In the genomic region with DNA sequence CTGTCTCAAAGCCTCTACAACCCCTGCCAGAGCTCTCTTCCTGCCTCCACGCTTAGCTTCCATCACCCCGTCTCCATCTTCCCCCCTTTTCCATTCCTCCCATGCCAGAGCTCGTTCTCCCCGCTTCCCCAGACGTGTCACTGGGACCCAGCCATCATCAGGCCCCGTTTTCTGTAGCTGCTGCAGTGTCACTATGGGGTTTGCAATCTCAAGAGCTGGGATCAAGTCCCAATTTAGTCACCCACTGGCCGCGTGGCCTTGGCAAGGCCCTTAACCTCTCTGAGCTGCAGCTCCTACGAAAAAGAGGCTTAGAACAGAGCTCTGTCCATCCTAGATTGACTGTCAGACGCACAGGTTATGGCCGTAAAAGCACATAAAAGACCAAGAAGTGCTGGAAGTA, we compare ENCODE assay signal across 12 cellular contexts. TPM values are rescaled to one million over a fixed set of nuclear protein-coding genes. Genes with fewer than 3 reads are reported as not detected.
DNase-seq lines count a peak whose midpoint lies in the region; ATAC-seq and TF ChIP-seq lines count a peak whose summit lies in the region.
"Had no signal": no experiment of that assay in that cellular context is flagged by ENCODE, and none has a peak within 500 bp of the region (broad histone marks: within the 10 kb centered on the region; RNA-seq: fewer than 3 reads in every experiment).

No MANE protein-coding gene starts in this region.

- no peaks in the 10 kb centered on the region for H3K79me1 ChIP-seq in mesenchymal stem cell (replicated peaks; ENCODE audit: low read length, poor library complexity, severe bottlenecking)

- H3K4me3 ChIP-seq in mesenchymal stem cell (ENCODE audit: insufficient read depth in 1 of 2, low read depth in 1 of 2, low read length in 2 of 2): peak overlapping the region in 1 of 2 experiments; percentile 86
- H3K4me3 ChIP-seq: lung had no signal

- no peak overlapping the region for H2BK120ac ChIP-seq in mesenchymal stem cell (ENCODE audit: low read depth, low read length)

- H3K4me2 ChIP-seq in mesenchymal stem cell (ENCODE audit: low read length, poor library complexity, severe bottlenecking): no peak overlapping the region

- H3K27me3 Mint-ChIP-seq in activated naive CD4-positive, alpha-beta T cell treated with anti-CD3 and anti-CD28 coated beads for 36 hours (ENCODE audit: low read depth): no peaks in the 10 kb centered on the region
- peaks cover 16% of the 10 kb centered on the region for H3K27me3 Mint-ChIP-seq in activated naive CD8-positive, alpha-beta T cell treated with anti-CD3 and anti-CD28 coated beads, Interleukin-2, amount 50 U/mL, for 24 hours
- H3K27me3 Mint-ChIP-seq in type B pancreatic cell: peaks cover 52% of the 10 kb centered on the region

- peaks cover 9% of the 10 kb centered on the region for H3K4me1 Mint-ChIP-seq in activated naive CD4-positive, alpha-beta T cell treated with anti-CD3 and anti-CD28 coated beads for 36 hours (ENCODE audit: low read depth)
- H3K4me1 Mint-ChIP-seq in activated naive CD8-positive, alpha-beta T cell treated with anti-CD3 and anti-CD28 coated beads, Interleukin-2, amount 50 U/mL, for 24 hours: peaks cover 6% of the 10 kb centered on the region
- H3K4me1 Mint-ChIP-seq in type B pancreatic cell (ENCODE audit: unreplicated experiment): peaks cover 20% of the 10 kb centered on the region

- DNase-seq in activated naive CD4-positive, alpha-beta T cell treated with anti-CD3 and anti-CD28 coated beads for 36 hours: no peak
- no peak for DNase-seq in activated naive CD4-positive, alpha-beta T cell treated with anti-CD3 and anti-CD28 coated beads, Interleukin-2, amount 50 U/mL, for 16 hours
- no peak for DNase-seq in activated naive CD8-positive, alpha-beta T cell treated with anti-CD3 and anti-CD28 coated beads, Interleukin-2, amount 50 U/mL, for 24 hours
- DNase-seq in mesenchymal stem cell (no peak), type B pancreatic cell (ENCODE audit: extremely low spot score, unreplicated experiment) (no peak), HEK293T (ENCODE audit: extremely low spot score) (no peak)
- DNase-seq: AML-193 had no signal

- 94% methylated on average over 11 of the region's 11 CpGs for WGBS in mesenchymal stem cell

- H3K9ac ChIP-seq in mesenchymal stem cell (ENCODE audit: low read length): peak overlapping the region; percentile 86

- H3K9me3 Mint-ChIP-seq in activated naive CD4-positive, alpha-beta T cell treated with anti-CD3 and anti-CD28 coated beads for 36 hours: no peaks in the 10 kb centered on the region
- H3K9me3 Mint-ChIP-seq in activated naive CD8-positive, alpha-beta T cell treated with anti-CD3 and anti-CD28 coated beads, Interleukin-2, amount 50 U/mL, for 24 hours: no peaks in the 10 kb centered on the region
- H3K9me3 Mint-ChIP-seq in type B pancreatic cell: no peaks in the 10 kb centered on the region

- no peak for TF ChIP-seq CTCF in type B pancreatic cell (conservative IDR thresholded peaks at IDR 0.05)

- H3K14ac ChIP-seq in mesenchymal stem cell (ENCODE audit: low read length in 2 of 2): no peak overlapping the region

- no peaks in the 10 kb centered on the region for H3K9me3 ChIP-seq in mesenchymal stem cell (ENCODE audit: control insufficient read depth, low read length)

- H3K23ac ChIP-seq in mesenchymal stem cell (ENCODE audit: low read length in 2 of 2): no peak overlapping the region

- H3K27me3 ChIP-seq in mesenchymal stem cell (ENCODE audit: control insufficient read depth in 1 of 2, insufficient read depth in 1 of 2, low read length in 2 of 2): peaks cover 3 to 59% of the 10 kb centered on the region in 2 experiments

- intact Hi-C loops in activated naive CD4-positive, alpha-beta T cell treated with anti-CD3 and anti-CD28 coated beads for 36 hours (cut with micrococcal nuclease): no loop called here

- no peak overlapping the region for H2BK5ac ChIP-seq in mesenchymal stem cell (ENCODE audit: low read depth, low read length, poor library complexity, severe bottlenecking)

- POLR2A ChIA-PET in HEK293T (lab: Yijun Ruan, JAX): no interaction called here

- peaks cover 6% of the 10 kb centered on the region for H3K4me1 ChIP-seq in mesenchymal stem cell (ENCODE audit: control insufficient read depth, insufficient read depth, low read depth, low read length)

- H2BK15ac ChIP-seq in mesenchymal stem cell (ENCODE audit: low read depth, poor library complexity, severe bottlenecking): no peak overlapping the region

- no peak overlapping the region for H3K18ac ChIP-seq in mesenchymal stem cell (ENCODE audit: low read depth in 1 of 2, low read length in 2 of 2)

- H3K36me3 ChIP-seq in mesenchymal stem cell (ENCODE audit: control insufficient read depth in 1 of 2, insufficient read depth in 2 of 2, low read depth in 1 of 2, low read length in 2 of 2): peaks cover 0 to under 1% of the 10 kb centered on the region in 2 experiments

- peak overlapping the region; percentile 25 for H3K4me3 Mint-ChIP-seq in activated naive CD4-positive, alpha-beta T cell treated with anti-CD3 and anti-CD28 coated beads for 36 hours
- peak overlapping the region; percentile 58 for H3K4me3 Mint-ChIP-seq in activated naive CD8-positive, alpha-beta T cell treated with anti-CD3 and anti-CD28 coated beads, Interleukin-2, amount 50 U/mL, for 24 hours
- H3K4me3 Mint-ChIP-seq in type B pancreatic cell: peak overlapping the region; percentile 85

- no peak overlapping the region for H3K27ac Mint-ChIP-seq in activated naive CD4-positive, alpha-beta T cell treated with anti-CD3 and anti-CD28 coated beads for 36 hours
- no peak overlapping the region for H3K27ac Mint-ChIP-seq in activated naive CD8-positive, alpha-beta T cell treated with anti-CD3 and anti-CD28 coated beads, Interleukin-2, amount 50 U/mL, for 24 hours
- H3K27ac Mint-ChIP-seq in type B pancreatic cell: peak overlapping the region; percentile 56

- no peak overlapping the region for H4K91ac ChIP-seq in mesenchymal stem cell (ENCODE audit: low read length)

- H2AK5ac ChIP-seq in mesenchymal stem cell (ENCODE audit: low read length, severe bottlenecking): no peak overlapping the region

- H3K4ac ChIP-seq in mesenchymal stem cell (ENCODE audit: low read depth in 1 of 2, low read length in 2 of 2): no peak overlapping the region

- no peaks in the 10 kb centered on the region for H3K36me3 Mint-ChIP-seq in activated naive CD4-positive, alpha-beta T cell treated with anti-CD3 and anti-CD28 coated beads for 36 hours (ENCODE audit: low read depth)
- H3K36me3 Mint-ChIP-seq in activated naive CD8-positive, alpha-beta T cell treated with anti-CD3 and anti-CD28 coated beads, Interleukin-2, amount 50 U/mL, for 24 hours (ENCODE audit: low read depth): no peaks in the 10 kb centered on the region
- H3K36me3 Mint-ChIP-seq in type B pancreatic cell: no peaks in the 10 kb centered on the region

- H3K27ac ChIP-seq in mesenchymal stem cell (ENCODE audit: low read length, poor library complexity, severe bottlenecking): no peak overlapping the region

- H2AFZ ChIP-seq in mesenchymal stem cell (ENCODE audit: low read depth, low read length): no peak overlapping the region

- CTCF ChIA-PET in activated naive CD4-positive, alpha-beta T cell treated with anti-CD3 and anti-CD28 coated beads for 36 hours (lab: Charles Lee): interaction anchor here (1.1 kb wide), 1 partner anchor 37 kb away, joined by 3 read pairs; no protein-coding TSS in a partner anchor
- CTCF ChIA-PET in HEK293T (lab: Yijun Ruan, JAX): no interaction called here

- H2BK12ac ChIP-seq in mesenchymal stem cell (ENCODE audit: low read length in 2 of 2): no peak overlapping the region

- ATAC-seq in activated naive CD8-positive, alpha-beta T cell treated with anti-CD3 and anti-CD28 coated beads, Interleukin-2, amount 50 U/mL, for 24 hours: no peak
- ATAC-seq in GM18861 (IDR thresholded peaks at IDR 0.05; ENCODE audit: unreplicated experiment) (no peak), GM21619 (IDR thresholded peaks at IDR 0.05; ENCODE audit: unreplicated experiment) (no peak)

- no peak overlapping the region for H4K8ac ChIP-seq in mesenchymal stem cell (ENCODE audit: low read length)

TF ChIP-seq in HEK293T, 16 proteins besides CTCF, POLR2A, EP300 and RAD21:
- TF ChIP-seq ZNF384 (IDR thresholded peaks at IDR 0.05) (no peak), FOXA1 (IDR thresholded peaks at IDR 0.05) (no peak)

RNA-seq across cellular contexts. Expression of a gene that starts 0.9 kb away (rescaled TPM):
- under 1 TPM; 0.17 to 0.42 TPM for total RNA-seq in activated naive CD4-positive, alpha-beta T cell treated with anti-CD3 and anti-CD28 coated beads for 36 hours
- 0.30 TPM for polyA plus RNA-seq in mesenchymal stem cell (2013, experiment 1 of 2)
- polyA plus RNA-seq in mesenchymal stem cell (2013, experiment 2 of 2): 0.27 TPM
- total RNA-seq in type B pancreatic cell (ENCODE audit: low replicate concordance): 0.14 and 1.7 TPM in 2 replicates

RNA-seq across cellular contexts. Expression of a gene that starts 45.9 kb away (rescaled TPM):
- not detected for total RNA-seq in activated naive CD4-positive, alpha-beta T cell treated with anti-CD3 and anti-CD28 coated beads for 36 hours
- not detected for polyA plus RNA-seq in mesenchymal stem cell (2013, experiment 1 of 2)
- polyA plus RNA-seq in mesenchymal stem cell (2013, experiment 2 of 2): not detected
- total RNA-seq in type B pancreatic cell (ENCODE audit: low replicate concordance): 0.55 TPM in 1 of 2 replicates, not detected in the other
- total RNA-seq: frontal cortex; lung; T-helper 1 cell treated with Interleukin-12 subunit alpha and Interleukin-12 subunit beta and Interleukin-4 antibody, amounts not matched to agents 30 ng/mL and 1 ng/mL, for 36 hours had no signal
- polyA plus RNA-seq: lung had no signal

RNA-seq across cellular contexts. Expression of a gene that starts 57.1 kb away (rescaled TPM):
- total RNA-seq in activated naive CD4-positive, alpha-beta T cell treated with anti-CD3 and anti-CD28 coated beads for 36 hours: not detected
- polyA plus RNA-seq in mesenchymal stem cell (2013, experiment 1 of 2): 0.03 TPM
- polyA plus RNA-seq in mesenchymal stem cell (2013, experiment 2 of 2): not detected
- 0.95 and 0.97 TPM in 2 replicates for total RNA-seq in type B pancreatic cell (ENCODE audit: low replicate concordance)
- total RNA-seq: T-helper 1 cell treated with Interleukin-12 subunit alpha and Interleukin-12 subunit beta and Interleukin-4 antibody, amounts not matched to agents 30 ng/mL and 1 ng/mL, for 36 hours had no signal

Comparison
In these comparisons a context has a peak if more than half of its experiments do, and no peak if none do; other contexts are left out.
1. H3K4me3 Mint-ChIP-seq: peak in every context shown above with its lines; median percentile 85 in type B pancreatic cell; 58 in activated naive CD8-positive, alpha-beta T cell treated with anti-CD3 and anti-CD28 coated beads, Interleukin-2, amount 50 U/mL, for 24 hours; 25 in activated naive CD4-positive, alpha-beta T cell treated with anti-CD3 and anti-CD28 coated beads for 36 hours.